8 cellular contexts compared by ENCODE assay signal in the genomic region with DNA sequence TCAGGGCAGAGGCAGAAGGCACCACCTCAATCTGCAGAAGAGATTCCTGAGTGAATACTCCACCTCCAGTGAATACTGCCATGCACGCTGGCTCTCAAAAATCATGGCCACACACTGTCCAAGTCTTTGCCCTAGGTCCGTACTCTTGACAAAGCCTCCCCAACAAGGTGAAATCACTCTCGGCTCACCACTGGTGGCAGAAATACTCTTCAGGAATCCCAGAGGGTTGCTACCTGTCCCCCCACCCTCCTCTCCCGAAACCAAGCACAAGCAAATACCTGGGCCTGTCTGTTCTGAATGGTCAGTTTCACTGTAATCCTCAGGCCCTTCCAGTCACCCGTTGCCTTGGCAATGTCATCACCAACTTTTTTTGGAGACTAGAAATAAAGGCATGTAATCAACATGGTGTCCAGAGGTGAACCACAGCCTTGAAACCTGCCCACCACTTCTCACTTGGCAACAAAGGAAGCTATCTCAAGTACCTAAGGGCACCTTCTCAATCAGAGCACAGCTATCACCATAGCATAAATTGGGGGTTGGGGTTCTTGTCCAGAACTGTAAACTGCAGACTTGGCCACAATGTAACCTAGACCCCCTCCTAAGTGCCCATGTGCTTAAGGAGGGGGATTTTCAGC. TPM values are rescaled to one million over a fixed set of nuclear protein-coding genes. Genes with fewer than 3 reads are reported as not detected.
A peak's percentile ranks its signal among the peaks of the same experiment; 100 is the strongest.
DNase-seq lines count a peak whose midpoint lies in the region; ATAC-seq and TF ChIP-seq lines count a peak whose summit lies in the region.

No MANE protein-coding gene starts in this region.

- no peak for ATAC-seq in HG02678 (IDR thresholded peaks at IDR 0.05; ENCODE audit: unreplicated experiment)

- H3K4me3 ChIP-seq in neural cell (ENCODE audit: low read length) = peak overlapping the region; percentile 86

- H3K27ac Mint-ChIP-seq in dendritic cell treated with granulocyte-macrophage colony-stimulating factor and Interleukin-4, amounts not matched to agents 40 ng/mL and 50 ng/mL, for 4 days = peak overlapping the region; percentile 96

- H3K9me3 Mint-ChIP-seq in dendritic cell treated with granulocyte-macrophage colony-stimulating factor and Interleukin-4, amounts not matched to agents 40 ng/mL and 50 ng/mL, for 4 days = peaks cover 10% of the 10 kb centered on the region

- H3K27me3 Mint-ChIP-seq in dendritic cell treated with granulocyte-macrophage colony-stimulating factor and Interleukin-4, amounts not matched to agents 40 ng/mL and 50 ng/mL, for 4 days = no peaks in the 10 kb centered on the region

- H3K9me2 ChIP-seq in neural cell (ENCODE audit: insufficient read depth, low read length) = no peaks in the 10 kb centered on the region

- H4K20me1 ChIP-seq in neural cell (ENCODE audit: insufficient read depth) = no peaks in the 10 kb centered on the region

- H3K4me1 Mint-ChIP-seq in dendritic cell treated with granulocyte-macrophage colony-stimulating factor and Interleukin-4, amounts not matched to agents 40 ng/mL and 50 ng/mL, for 4 days (ENCODE audit: low read depth) = peaks cover 60% of the 10 kb centered on the region

- TF ChIP-seq RAD21 in neural cell (conservative IDR thresholded peaks at IDR 0.05) = no peak

- H3K4me3 Mint-ChIP-seq in dendritic cell treated with granulocyte-macrophage colony-stimulating factor and Interleukin-4, amounts not matched to agents 40 ng/mL and 50 ng/mL, for 4 days = peak overlapping the region; percentile 92

- peak overlapping the region; percentile 27 for H3K4me2 ChIP-seq in neural cell (ENCODE audit: low read length)

- peaks cover 92% of the 10 kb centered on the region for H3K36me3 Mint-ChIP-seq in dendritic cell treated with granulocyte-macrophage colony-stimulating factor and Interleukin-4, amounts not matched to agents 40 ng/mL and 50 ng/mL, for 4 days (ENCODE audit: low read depth)

- no peak overlapping the region for H3K9ac ChIP-seq in neural cell (ENCODE audit: low read length)

- H3K36me3 ChIP-seq in neural cell (ENCODE audit: insufficient read depth, low read length) = peaks cover 1% of the 10 kb centered on the region

- in situ Hi-C loops in Caki2 (cut with HindIII; ENCODE audit: low pct_unique_long_range_greater_than_20kb, low sequenced_read_pairs) = no loop called here

- no peak for TF ChIP-seq EP300 in neural cell (conservative IDR thresholded peaks at IDR 0.05; ENCODE audit: poor library complexity, severe bottlenecking)

- intact Hi-C loops in dendritic cell treated with granulocyte-macrophage colony-stimulating factor and Interleukin-4, amounts not matched to agents 40 ng/mL and 50 ng/mL, for 4 days (cut with micrococcal nuclease) = no loop called here

- H2AFZ ChIP-seq in neural cell (ENCODE audit: low read depth, low read length) = no peak overlapping the region

- peaks cover 8% of the 10 kb centered on the region for H3K79me2 ChIP-seq in neural cell (replicated peaks; ENCODE audit: insufficient read depth, low read length)

- peak; percentile 4 for DNase-seq in Caki2 (ENCODE audit: low read depth)
- DNase-seq in NCI-H69 (lab: John Stamatoyannopoulos, UW) = peak; percentile 31
- no peak for DNase-seq in GDM1 (lab: John Stamatoyannopoulos, UW)
- DNase-seq in NCI-H226 = no peak
- no peak for DNase-seq in NCI-H748 treated with DMSO at 0.1 percent for 48 hours (lab: John Stamatoyannopoulos, UW)

- H3K27me3 ChIP-seq in neural cell (ENCODE audit: insufficient read depth, low read depth, low read length) = no peaks in the 10 kb centered on the region

- no peaks in the 10 kb centered on the region for H3K9me3 ChIP-seq in neural cell (ENCODE audit: low read length)

- H3F3A ChIP-seq in neural cell (ENCODE audit: insufficient read depth, low read length, poor library complexity, severe bottlenecking) = no peaks in the 10 kb centered on the region

- H3K27ac ChIP-seq in neural cell (ENCODE audit: low read length) = no peak overlapping the region

- no peak for TF ChIP-seq CTCF in neural cell (IDR thresholded peaks at IDR 0.05; ENCODE audit: poor library complexity, severe bottlenecking)

TF ChIP-seq in neural cell, 6 proteins besides CTCF, POLR2A, EP300 and RAD21:
- TF ChIP-seq EZH2 (IDR thresholded peaks at IDR 0.05; ENCODE audit: borderline replicate concordance, insufficient read depth, low read length, poor library complexity, severe bottlenecking) (no peak), MXI1 (conservative IDR thresholded peaks at IDR 0.05; ENCODE audit: poor library complexity, severe bottlenecking) (no peak), TAF1 (IDR thresholded peaks at IDR 0.05; ENCODE audit: low read depth) (no peak), SMC3 (conservative IDR thresholded peaks at IDR 0.05; ENCODE audit: poor library complexity) (no peak), POLR2AphosphoS5 (IDR thresholded peaks at IDR 0.05) (no peak)
- TF ChIP-seq, protein P1, sequence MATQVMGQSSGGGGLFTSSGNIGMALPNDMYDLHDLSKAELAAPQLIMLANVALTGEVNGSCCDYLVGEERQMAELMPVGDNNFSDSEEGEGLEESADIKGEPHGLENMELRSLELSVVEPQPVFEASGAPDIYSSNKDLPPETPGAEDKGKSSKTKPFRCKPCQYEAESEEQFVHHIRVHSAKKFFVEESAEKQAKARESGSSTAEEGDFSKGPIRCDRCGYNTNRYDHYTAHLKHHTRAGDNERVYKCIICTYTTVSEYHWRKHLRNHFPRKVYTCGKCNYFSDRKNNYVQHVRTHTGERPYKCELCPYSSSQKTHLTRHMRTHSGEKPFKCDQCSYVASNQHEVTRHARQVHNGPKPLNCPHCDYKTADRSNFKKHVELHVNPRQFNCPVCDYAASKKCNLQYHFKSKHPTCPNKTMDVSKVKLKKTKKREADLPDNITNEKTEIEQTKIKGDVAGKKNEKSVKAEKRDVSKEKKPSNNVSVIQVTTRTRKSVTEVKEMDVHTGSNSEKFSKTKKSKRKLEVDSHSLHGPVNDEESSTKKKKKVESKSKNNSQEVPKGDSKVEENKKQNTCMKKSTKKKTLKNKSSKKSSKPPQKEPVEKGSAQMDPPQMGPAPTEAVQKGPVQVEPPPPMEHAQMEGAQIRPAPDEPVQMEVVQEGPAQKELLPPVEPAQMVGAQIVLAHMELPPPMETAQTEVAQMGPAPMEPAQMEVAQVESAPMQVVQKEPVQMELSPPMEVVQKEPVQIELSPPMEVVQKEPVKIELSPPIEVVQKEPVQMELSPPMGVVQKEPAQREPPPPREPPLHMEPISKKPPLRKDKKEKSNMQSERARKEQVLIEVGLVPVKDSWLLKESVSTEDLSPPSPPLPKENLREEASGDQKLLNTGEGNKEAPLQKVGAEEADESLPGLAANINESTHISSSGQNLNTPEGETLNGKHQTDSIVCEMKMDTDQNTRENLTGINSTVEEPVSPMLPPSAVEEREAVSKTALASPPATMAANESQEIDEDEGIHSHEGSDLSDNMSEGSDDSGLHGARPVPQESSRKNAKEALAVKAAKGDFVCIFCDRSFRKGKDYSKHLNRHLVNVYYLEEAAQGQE (IDR thresholded peaks at IDR 0.05; ENCODE audit: borderline replicate concordance) = no peak

RNA-seq across cellular contexts. Expression of a gene that starts 1.8 kb away (rescaled TPM):
- 1,560 and 1,589 TPM in 2 replicates for total RNA-seq in Caki2 (2014; rRNA removed; shearing (Covaris generic); ENCODE audit: low replicate concordance)
- 839 and 862 TPM in 2 replicates for polyA plus RNA-seq in neural cell
- polyA minus RNA-seq in neural cell = 261 and 348 TPM in 2 replicates

RNA-seq across cellular contexts. Expression of a gene that starts 1.9 kb away (rescaled TPM):
- 9.5 and 13.0 TPM in 2 replicates for total RNA-seq in Caki2 (2014; rRNA removed; shearing (Covaris generic); ENCODE audit: low replicate concordance)
- polyA plus RNA-seq in neural cell = 21.6 and 27.1 TPM in 2 replicates
- polyA minus RNA-seq in neural cell = 24.4 and 26.3 TPM in 2 replicates

RNA-seq across cellular contexts. Expression of a gene that starts 25.3 kb away (rescaled TPM):
- total RNA-seq in Caki2 (2014; rRNA removed; shearing (Covaris generic); ENCODE audit: low replicate concordance) = 2.5 and 2.8 TPM in 2 replicates
- polyA plus RNA-seq in neural cell = 2.9 and 3.3 TPM in 2 replicates
- 26.4 and 27.0 TPM in 2 replicates for polyA minus RNA-seq in neural cell

RNA-seq across cellular contexts. Expression of a gene that starts 52.5 kb away (rescaled TPM):
- total RNA-seq in Caki2 (2014; rRNA removed; shearing (Covaris generic); ENCODE audit: low replicate concordance) = 13.0 and 16.7 TPM in 2 replicates
- 10.2 and 24.0 TPM in 2 replicates for polyA plus RNA-seq in neural cell
- 10.5 and 11.7 TPM in 2 replicates for polyA minus RNA-seq in neural cell

Comparison
In these comparisons a context has a peak if more than half of its experiments do, and no peak if none do; other contexts are left out.
1. DNase-seq: peak in Caki2 (single experiment) and NCI-H69 (single experiment); none in GDM1 (single experiment), NCI-H226 (single experiment) and NCI-H748 treated with DMSO at 0.1 percent for 48 hours (single experiment).